26 cellular contexts compared by ENCODE assay signal in the genomic region with DNA sequence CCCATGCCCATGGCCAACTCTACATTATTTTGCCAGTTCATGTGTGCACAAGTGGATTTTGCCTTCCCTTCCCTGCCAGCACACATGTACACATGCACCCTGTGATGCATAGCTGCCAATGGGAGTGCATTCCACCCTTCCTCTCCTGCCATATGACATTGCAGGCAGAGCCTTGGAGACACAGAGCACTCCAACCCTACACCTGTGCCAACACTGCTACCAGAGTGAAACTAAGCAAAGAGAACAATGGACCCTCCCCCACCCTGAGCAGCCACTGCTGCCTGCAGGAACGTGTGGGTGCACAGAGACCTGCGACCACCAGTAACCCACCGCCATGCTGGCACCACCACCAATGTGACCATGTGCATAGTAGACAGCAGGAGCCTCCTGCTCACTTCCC.
"Had no signal": no experiment of that assay in that cellular context is flagged by ENCODE, and none has a peak within 500 bp of the region (broad histone marks: within the 10 kb centered on the region; RNA-seq: fewer than 3 reads in every experiment).

No MANE protein-coding gene starts in this region.

- H3K27ac ChIP-seq: brain microvascular endothelial cell, coronary artery, dorsolateral prefrontal cortex, heart right ventricle, hepatocyte had no signal

- H3K4me1 Mint-ChIP-seq: activated T-helper 17 cell treated with anti-CD3 and anti-CD28 coated beads, Interleukin-2, amount 50 U/mL, for 72 hours; endodermal cell had no signal

- H3K9me3 Mint-ChIP-seq: activated CD8-positive, alpha-beta T cell treated with anti-CD3 and anti-CD28 coated beads for 36 hours; activated naive CD4-positive, alpha-beta T cell treated with anti-CD3 and anti-CD28 coated beads, Interleukin-2, amount 50 U/mL, for 72 hours; activated naive CD8-positive, alpha-beta T cell treated with anti-CD3 and anti-CD28 coated beads, Interleukin-2, amount 10 ng/mL, durations not matched to agents 7 days and 5 days; activated T-cell treated with anti-CD3 and anti-CD28 coated beads, Interleukin-2, amount 50 U/mL, for 4 hours; activated T-helper 17 cell treated with anti-CD3 and anti-CD28 coated beads, Interleukin-2, amount 50 U/mL, for 72 hours; central memory CD8-positive, alpha-beta T cell; dendritic cell treated with granulocyte-macrophage colony-stimulating factor and Interleukin-4, amounts not matched to agents 40 ng/mL and 50 ng/mL, for 4 days had no signal

- H2AFZ ChIP-seq: hepatocyte had no signal

- H3K4me3 Mint-ChIP-seq: activated CD8-positive, alpha-beta T cell treated with anti-CD3 and anti-CD28 coated beads for 36 hours; activated naive CD8-positive, alpha-beta T cell treated with anti-CD3 and anti-CD28 coated beads, Interleukin-2, amount 10 ng/mL, durations not matched to agents 7 days and 5 days; activated T-cell treated with anti-CD3 and anti-CD28 coated beads, Interleukin-2, amount 50 U/mL, for 4 hours; activated T-helper 17 cell treated with anti-CD3 and anti-CD28 coated beads, Interleukin-2, amount 50 U/mL, for 72 hours; central memory CD8-positive, alpha-beta T cell; dendritic cell treated with granulocyte-macrophage colony-stimulating factor and Interleukin-4, amounts not matched to agents 40 ng/mL and 50 ng/mL, for 4 days; endodermal cell had no signal

- DNase-seq: activated CD4-positive, alpha-beta T cell treated with anti-CD3 and anti-CD28 coated beads for 4 hours; activated CD4-positive, alpha-beta T cell treated with anti-CD3 and anti-CD28 coated beads, Interleukin-2, amount 50 U/mL, for 1 hour; activated CD4-positive, alpha-beta T cell treated with anti-CD3 and anti-CD28 coated beads, Interleukin-2, amount 50 U/mL, for 48 hours; activated CD4-positive, CD25-positive, alpha-beta regulatory T cell; activated CD4-positive, CD25-positive, alpha-beta regulatory T cell treated with anti-CD3 and anti-CD28 coated beads, Interleukin-2, amount 50 U/mL, for 72 hours; activated CD8-positive, alpha-beta memory T cell treated with anti-CD3 and anti-CD28 coated beads for 24 hours; activated CD8-positive, alpha-beta T cell treated with anti-CD3 and anti-CD28 coated beads for 36 hours; activated effector memory CD4-positive, alpha-beta T cell treated with Interleukin-2 at 50 U/mL for 16 hours; activated gamma-delta T cell treated with Interleukin-2 at 50 U/mL for 16 hours; activated naive CD4-positive, alpha-beta T cell treated with Interleukin-2 at 50 U/mL for 16 hours; activated naive CD8-positive, alpha-beta T cell treated with anti-CD3 and anti-CD28 coated beads, Interleukin-2, amount 10 ng/mL, durations not matched to agents 7 days and 5 days; activated T-cell treated with anti-CD3 and anti-CD28 coated beads, Interleukin-2, amount 50 U/mL, for 4 hours; brain microvascular endothelial cell; dorsolateral prefrontal cortex; effector memory CD4-positive, alpha-beta T cell; endodermal cell; foreskin fibroblast; heart right ventricle; T-helper 2 cell had no signal

- ATAC-seq: activated CD8-positive, alpha-beta T cell treated with anti-CD3 and anti-CD28 coated beads for 36 hours; activated T-cell treated with anti-CD3 and anti-CD28 coated beads, Interleukin-2, amount 50 U/mL, for 4 hours; activated T-helper 17 cell treated with anti-CD3 and anti-CD28 coated beads, Interleukin-2, amount 50 U/mL, for 72 hours; esophagus mucosa; heart right ventricle had no signal

- H3K36me3 ChIP-seq: brain microvascular endothelial cell, heart right ventricle had no signal

- H3K79me2 ChIP-seq: hepatocyte had no signal

- H3K27me3 Mint-ChIP-seq: activated CD8-positive, alpha-beta T cell treated with anti-CD3 and anti-CD28 coated beads for 36 hours; activated naive CD8-positive, alpha-beta T cell treated with anti-CD3 and anti-CD28 coated beads, Interleukin-2, amount 10 ng/mL, durations not matched to agents 7 days and 5 days; activated T-helper 17 cell treated with anti-CD3 and anti-CD28 coated beads, Interleukin-2, amount 50 U/mL, for 72 hours; central memory CD8-positive, alpha-beta T cell; dendritic cell treated with granulocyte-macrophage colony-stimulating factor and Interleukin-4, amounts not matched to agents 40 ng/mL and 50 ng/mL, for 4 days had no signal

- H3K4me2 ChIP-seq: hepatocyte had no signal

- H3K4me3 ChIP-seq: coronary artery, dorsolateral prefrontal cortex, heart right ventricle, hepatocyte had no signal

- H3K27me3 ChIP-seq: brain microvascular endothelial cell, hepatocyte had no signal

- H3K4me1 ChIP-seq: heart right ventricle had no signal

- H3K36me3 Mint-ChIP-seq: activated naive CD4-positive, alpha-beta T cell treated with anti-CD3 and anti-CD28 coated beads, Interleukin-2, amount 50 U/mL, for 72 hours had no signal

- H3K27ac Mint-ChIP-seq: activated CD8-positive, alpha-beta T cell treated with anti-CD3 and anti-CD28 coated beads for 36 hours; activated naive CD8-positive, alpha-beta T cell treated with anti-CD3 and anti-CD28 coated beads, Interleukin-2, amount 10 ng/mL, durations not matched to agents 7 days and 5 days; activated T-helper 17 cell treated with anti-CD3 and anti-CD28 coated beads, Interleukin-2, amount 50 U/mL, for 72 hours; dendritic cell treated with granulocyte-macrophage colony-stimulating factor and Interleukin-4, amounts not matched to agents 40 ng/mL and 50 ng/mL, for 4 days; endodermal cell had no signal
